9 cellular contexts compared by ENCODE assay signal in the genomic region with DNA sequence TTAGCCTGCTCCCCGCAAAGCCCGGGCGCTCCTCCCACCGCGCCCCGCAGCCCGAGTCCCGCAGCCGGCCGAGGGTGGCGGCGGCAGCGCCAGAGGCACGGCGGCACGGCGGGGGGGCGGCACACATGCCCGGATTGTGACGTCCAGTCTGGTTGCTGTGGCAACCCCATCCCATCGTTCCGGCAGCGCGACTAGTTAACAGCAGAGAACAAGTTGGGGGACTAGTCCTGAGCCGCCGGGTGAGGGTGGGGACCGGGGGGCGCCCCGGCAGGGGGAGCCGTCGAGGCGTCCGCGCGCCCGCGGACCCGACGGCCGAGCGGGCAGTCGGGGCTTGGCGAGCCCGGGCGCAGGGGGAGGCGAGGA. TPM values are rescaled to one million over a fixed set of nuclear protein-coding genes. Genes with fewer than 3 reads are reported as not detected.
A peak's percentile ranks its signal among the peaks of the same experiment; 100 is the strongest.
DNase-seq lines count a peak whose midpoint lies in the region; ATAC-seq and TF ChIP-seq lines count a peak whose summit lies in the region.
"Had no signal": no experiment of that assay in that cellular context is flagged by ENCODE, and none has a peak within 500 bp of the region (broad histone marks: within the 10 kb centered on the region; RNA-seq: fewer than 3 reads in every experiment).

A gene (minus strand): TSS at position 107 of the 363 bp plus-strand sequence. CDS start 298 bp downstream, outside the sequence.

- TF ChIP-seq EP300 in Ishikawa (IDR thresholded peaks at IDR 0.05; ENCODE audit: borderline replicate concordance) = no peak

- peaks cover 1% of the 10 kb centered on the region for H3K4me1 Mint-ChIP-seq in progenitor cell of endocrine pancreas (ENCODE audit: low read depth)

- H3K27me3 Mint-ChIP-seq in progenitor cell of endocrine pancreas = peaks cover 30% of the 10 kb centered on the region

- H3K9me3 Mint-ChIP-seq in progenitor cell of endocrine pancreas (ENCODE audit: low read depth) = no peaks in the 10 kb centered on the region

- no peak within 1 kb of the TSS for H3K27ac Mint-ChIP-seq in progenitor cell of endocrine pancreas

- ATAC-seq in sciatic nerve (no peak), GM18502 (IDR thresholded peaks at IDR 0.05; ENCODE audit: poor library complexity, unreplicated experiment) (no peak), GM18519 (IDR thresholded peaks at IDR 0.05; ENCODE audit: low FRiP score, unreplicated experiment) (no peak), GM21423 (IDR thresholded peaks at IDR 0.05; ENCODE audit: unreplicated experiment) (no peak)

- H3K4me3 Mint-ChIP-seq in progenitor cell of endocrine pancreas (ENCODE audit: low read depth) = no peak within 1 kb of the TSS

- DNase-seq in Daoy (ENCODE audit: low read depth) (peak; percentile 45), choroid plexus epithelial cell (ENCODE audit: low read depth) (no peak), progenitor cell of endocrine pancreas (ENCODE audit: low spot score, unreplicated experiment) (no peak), sciatic nerve (ENCODE audit: low spot score) (no peak)

- intact Hi-C loops in sciatic nerve (cut with DNase I) = no loop called here

- TF ChIP-seq CTCF in choroid plexus epithelial cell (conservative IDR thresholded peaks at IDR 0.05; ENCODE audit: low read depth, low read length) (no peak), progenitor cell of endocrine pancreas (IDR thresholded peaks at IDR 0.05; ENCODE audit: unreplicated experiment) (peak; percentile 19)

- peaks cover 3% of the 10 kb centered on the region for H3K36me3 Mint-ChIP-seq in progenitor cell of endocrine pancreas (ENCODE audit: insufficient read depth)

- TF ChIP-seq RAD21 in Ishikawa (IDR thresholded peaks at IDR 0.05; ENCODE audit: low read depth) = no peak; the same call in 1 of the 2 replicates

- H3K4me3 ChIP-seq in choroid plexus epithelial cell (ENCODE audit: low read depth, low read length) = peak within 1 kb of the TSS; percentile 5

TF ChIP-seq in Ishikawa, 13 proteins besides CTCF, POLR2A, EP300 and RAD21:
- TF ChIP-seq NFIC (IDR thresholded peaks at IDR 0.05) = no peak
- TF ChIP-seq, protein P1, sequence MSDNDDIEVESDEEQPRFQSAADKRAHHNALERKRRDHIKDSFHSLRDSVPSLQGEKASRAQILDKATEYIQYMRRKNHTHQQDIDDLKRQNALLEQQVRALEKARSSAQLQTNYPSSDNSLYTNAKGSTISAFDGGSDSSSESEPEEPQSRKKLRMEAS (IDR thresholded peaks at IDR 0.05) = peak; percentile 30; the same call in 1 of the 2 replicates
- no peak; the same call in 1 of the 2 replicates for TF ChIP-seq EGR1 (IDR thresholded peaks at IDR 0.05)
- TF ChIP-seq TCF12 (IDR thresholded peaks at IDR 0.05; ENCODE audit: low read depth) = no peak
- TF ChIP-seq TEAD4 (IDR thresholded peaks at IDR 0.05) = 0 out of 2 replicates have a peak, but pooled peaks have one; percentile 7
- no peak for TF ChIP-seq ZBTB7A (IDR thresholded peaks at IDR 0.05; ENCODE audit: low read depth)
- no peak for TF ChIP-seq YY1 (IDR thresholded peaks at IDR 0.05; ENCODE audit: low read depth)
- TF ChIP-seq FOXM1 (IDR thresholded peaks at IDR 0.05; ENCODE audit: borderline replicate concordance, low read depth) = no peak
- TF ChIP-seq TAF1 (IDR thresholded peaks at IDR 0.05; ENCODE audit: low read depth) = no peak
- no peak for TF ChIP-seq CEBPB (IDR thresholded peaks at IDR 0.05)
- TF ChIP-seq, protein P2, sequence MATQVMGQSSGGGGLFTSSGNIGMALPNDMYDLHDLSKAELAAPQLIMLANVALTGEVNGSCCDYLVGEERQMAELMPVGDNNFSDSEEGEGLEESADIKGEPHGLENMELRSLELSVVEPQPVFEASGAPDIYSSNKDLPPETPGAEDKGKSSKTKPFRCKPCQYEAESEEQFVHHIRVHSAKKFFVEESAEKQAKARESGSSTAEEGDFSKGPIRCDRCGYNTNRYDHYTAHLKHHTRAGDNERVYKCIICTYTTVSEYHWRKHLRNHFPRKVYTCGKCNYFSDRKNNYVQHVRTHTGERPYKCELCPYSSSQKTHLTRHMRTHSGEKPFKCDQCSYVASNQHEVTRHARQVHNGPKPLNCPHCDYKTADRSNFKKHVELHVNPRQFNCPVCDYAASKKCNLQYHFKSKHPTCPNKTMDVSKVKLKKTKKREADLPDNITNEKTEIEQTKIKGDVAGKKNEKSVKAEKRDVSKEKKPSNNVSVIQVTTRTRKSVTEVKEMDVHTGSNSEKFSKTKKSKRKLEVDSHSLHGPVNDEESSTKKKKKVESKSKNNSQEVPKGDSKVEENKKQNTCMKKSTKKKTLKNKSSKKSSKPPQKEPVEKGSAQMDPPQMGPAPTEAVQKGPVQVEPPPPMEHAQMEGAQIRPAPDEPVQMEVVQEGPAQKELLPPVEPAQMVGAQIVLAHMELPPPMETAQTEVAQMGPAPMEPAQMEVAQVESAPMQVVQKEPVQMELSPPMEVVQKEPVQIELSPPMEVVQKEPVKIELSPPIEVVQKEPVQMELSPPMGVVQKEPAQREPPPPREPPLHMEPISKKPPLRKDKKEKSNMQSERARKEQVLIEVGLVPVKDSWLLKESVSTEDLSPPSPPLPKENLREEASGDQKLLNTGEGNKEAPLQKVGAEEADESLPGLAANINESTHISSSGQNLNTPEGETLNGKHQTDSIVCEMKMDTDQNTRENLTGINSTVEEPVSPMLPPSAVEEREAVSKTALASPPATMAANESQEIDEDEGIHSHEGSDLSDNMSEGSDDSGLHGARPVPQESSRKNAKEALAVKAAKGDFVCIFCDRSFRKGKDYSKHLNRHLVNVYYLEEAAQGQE (IDR thresholded peaks at IDR 0.05; ENCODE audit: low read depth) = no peak

RNA-seq across cellular contexts. Expression of the gene that starts here (rescaled TPM):
- total RNA-seq in Daoy (2014; rRNA removed; shearing (Covaris generic)) = 0.27 and 0.29 TPM in 2 replicates
- total RNA-seq in progenitor cell of endocrine pancreas (0.58 and 0.77 TPM in 2 replicates), sciatic nerve (0.09 TPM)
- total RNA-seq: skeletal muscle tissue had no signal

Comparison
In these comparisons a context has a peak if more than half of its experiments do, and no peak if none do; other contexts are left out.
1. Peak in DNase-seq in Daoy; RNA of the gene not detected or under 1 TPM.